In genomic region chr4:103054030-103054429, GRCh38 we compare ENCODE assay signal across 22 cellular contexts. TPM values are rescaled to one million over a fixed set of nuclear protein-coding genes. Genes with fewer than 3 reads are reported as not detected.
DNase-seq lines count a peak whose midpoint lies in the region; ATAC-seq, FAIRE-seq and TF ChIP-seq lines count a peak whose summit lies in the region.
"Had no signal": no experiment of that assay in that cellular context is flagged by ENCODE, and none has a peak within 500 bp of the region (broad histone marks: within the 10 kb centered on the region; RNA-seq: fewer than 3 reads in every experiment).

No MANE protein-coding gene starts in this region.

- H3K9ac ChIP-seq in HepG2 (ENCODE audit: insufficient read depth, low read depth, low read length) (no peak overlapping the region), PC-3 (ENCODE audit: low read length) (no peak overlapping the region)

- TF ChIP-seq CTCF in right atrium auricular region (IDR thresholded peaks at IDR 0.05) (no peak), epithelial cell of esophagus (IDR thresholded peaks at IDR 0.05; ENCODE audit: insufficient read depth, low read depth, low read length, missing control alignments) (no peak), HepG2 (CRISPR knock-in tag; IDR thresholded peaks at IDR 0.05) (no peak), PC-3 (conservative IDR thresholded peaks at IDR 0.05; ENCODE audit: low read depth, low read length) (no peak)

- no peak overlapping the region for H3K4me3 ChIP-seq in right atrium auricular region
- no peak overlapping the region for H3K4me3 ChIP-seq in epithelial cell of esophagus (ENCODE audit: low read length)
- no peak overlapping the region for H3K4me3 ChIP-seq in HepG2 (replicated peaks in 1 of 3; ENCODE audit: insufficient read depth in 1 of 3, low read depth in 2 of 3, low read length in 3 of 3)
- H3K4me3 ChIP-seq in PC-3 (ENCODE audit: low read length), result no peak overlapping the region

- no peaks in the 10 kb centered on the region for H3K9me2 ChIP-seq in PC-3 (replicated peaks; ENCODE audit: low read length)

- in situ Hi-C loops in HepG2 (cut with HindIII; ENCODE audit: extremely low pct_ligation_motif_present, low pct_unique_long_range_greater_than_20kb) (no loop called here), ACHN (cut with HindIII; ENCODE audit: low pct_ligation_motif_present, low pct_unique_long_range_greater_than_20kb, low sequenced_read_pairs) (no loop called here)

- BruUV-seq in HepG2 (replicated peaks; lab: Mats Ljungman, UMichigan), result no TSS peak
- no TSS peak for BruUV-seq in PC-3 (replicated peaks; lab: Mats Ljungman, UMichigan)

- H3K36me3 ChIP-seq in right atrium auricular region (peaks cover 5% of the 10 kb centered on the region), HepG2 (replicated peaks in 1 of 2; ENCODE audit: control insufficient read depth in 1 of 2, insufficient read depth in 2 of 2, low read length in 2 of 2) (peaks cover under 1 to 17% of the 10 kb centered on the region in 2 experiments; a peak in 4 of 5 replicates), PC-3 (ENCODE audit: low read depth, low read length) (no peaks in the 10 kb centered on the region)

- TF ChIP-seq RAD21 in HepG2 (CRISPR knock-in tag; IDR thresholded peaks at IDR 0.05), result no peak

- no peak overlapping the region for H3K27ac ChIP-seq in right atrium auricular region
- no peak overlapping the region for H3K27ac ChIP-seq in HepG2 (ENCODE audit: extremely low read length, insufficient read depth, low read length)
- no peak overlapping the region for H3K27ac ChIP-seq in PC-3 (ENCODE audit: low read length)

- 95% methylated on average over 3 of the region's 3 CpGs for WGBS in HepG2 (ENCODE audit: low lambda C conversion rate)

- H3K4me2 ChIP-seq in HepG2 (ENCODE audit: low read depth, low read length) (no peak overlapping the region), PC-3 (ENCODE audit: low read length) (no peak overlapping the region)

- ATAC-seq in left ventricle myocardium superior (no peak), HepG2 (no peak; the same call in 2 of the 3 replicates), PC-3 (no peak)

- POLR2A ChIA-PET in HepG2 (lab: Yijun Ruan, JAX) (no interaction called here), PC-3 (lab: Charles Lee; ENCODE audit: unreplicated experiment) (no interaction called here)

- H4K20me1 ChIP-seq in HepG2 (ENCODE audit: insufficient read depth, low read length), result no peaks in the 10 kb centered on the region
- H4K20me1 ChIP-seq in PC-3 (ENCODE audit: low read length), result no peaks in the 10 kb centered on the region

- H3K9me3 ChIP-seq in right atrium auricular region (no peaks in the 10 kb centered on the region), HepG2 (ENCODE audit: low read length) (no peaks in the 10 kb centered on the region), PC-3 (ENCODE audit: low read length) (no peaks in the 10 kb centered on the region)
- H3K9me3 ChIP-seq: BE2C had no signal

- H3K79me2 ChIP-seq in HepG2 (ENCODE audit: insufficient read depth, low read length) (no peaks in the 10 kb centered on the region), PC-3 (ENCODE audit: low read length) (no peaks in the 10 kb centered on the region)

- peak; percentile 72 for DNase-seq in right atrium auricular region (ENCODE audit: low spot score)
- no peak for DNase-seq in left ventricle myocardium superior
- DNase-seq in epithelial cell of esophagus (ENCODE audit: low read depth), result peak; percentile 21
- DNase-seq in HepG2 (ENCODE audit: low spot score), result peak; percentile 4
- no peak for DNase-seq in ACHN
- no peak for DNase-seq in inferior parietal cortex (ENCODE audit: extremely low spot score)
- DNase-seq in PC-3, result no peak
- DNase-seq: BE2C, EL, GF-D8, KG1, NCI-H1105, NCI-H146, NCI-H2029, NCI-H345, NCI-H524, NCI-H82 had no signal

- intact Hi-C loops in left ventricle myocardium superior (cut with micrococcal nuclease), result no loop called here
- intact Hi-C loops in HepG2 (cut with micrococcal nuclease; ENCODE audit: unreplicated experiment), result no loop called here
- intact Hi-C loops in PC-3 (cut with micrococcal nuclease), result no loop called here

- H3F3A ChIP-seq in PC-3 (ENCODE audit: low read length, unreplicated experiment), result no peaks in the 10 kb centered on the region

- no peak overlapping the region for H2AFZ ChIP-seq in HepG2 (ENCODE audit: low read length)
- H2AFZ ChIP-seq in PC-3 (ENCODE audit: low read length), result no peak overlapping the region

- CTCF ChIA-PET in HepG2 (lab: Yijun Ruan, JAX; ENCODE audit: low intra/inter-chr PET ratio, low total read pairs), result no interaction called here
- CTCF ChIA-PET in PC-3 (lab: Charles Lee), result no interaction called here

- no peak for TF ChIP-seq POLR2A in HepG2 (IDR thresholded peaks at IDR 0.05; ENCODE audit: insufficient read depth in 1 of 2, low read depth in 2 of 2, low read length in 2 of 2)

- FAIRE-seq in HepG2 (lab: Jason Lieb, UNC), result no peak
- FAIRE-seq: A204.1, D721Med, GM19239, H54, RCC 7860 had no signal

- no peaks in the 10 kb centered on the region for H3K4me1 ChIP-seq in right atrium auricular region
- H3K4me1 ChIP-seq in HepG2 (ENCODE audit: insufficient read depth, low read length), result no peaks in the 10 kb centered on the region
- H3K4me1 ChIP-seq in PC-3 (ENCODE audit: insufficient read depth, low read length), result no peaks in the 10 kb centered on the region
- H3K4me1 ChIP-seq: BE2C had no signal

- H3K27me3 ChIP-seq in right atrium auricular region, result no peaks in the 10 kb centered on the region
- no peaks in the 10 kb centered on the region for H3K27me3 ChIP-seq in HepG2 (ENCODE audit: control insufficient read depth in 1 of 2, insufficient read depth in 2 of 2, low read length in 2 of 2)
- H3K27me3 ChIP-seq in PC-3 (ENCODE audit: low read length), result no peaks in the 10 kb centered on the region
- H3K27me3 ChIP-seq: BE2C had no signal

- TF ChIP-seq EP300 in HepG2 (IDR thresholded peaks at IDR 0.05; ENCODE audit: low read depth in 2 of 2, low read length in 2 of 2), result no peak
- TF ChIP-seq EP300 in HepG2 (CRISPR knock-in tag; IDR thresholded peaks at IDR 0.05; ENCODE audit: borderline replicate concordance), result no peak

RNA-seq across cellular contexts. Expression of gene SLC9B2, which starts 22.5 kb away (rescaled TPM):
- total RNA-seq in right atrium auricular region (1 to 10 TPM; 5.7 to 9.4 TPM), left ventricle myocardium superior (3.3 TPM), HepG2 (2016; rRNA removed; fragmentation: Illumina TruSeq; extraction: Trizol) (38.5 and 38.9 TPM in 2 replicates), PC-3 (2014; rRNA removed) (5.5 and 13.6 TPM in 2 replicates)
- total RNA-seq in HepG2 (2016; cell fraction: cytosol; rRNA removed; fragmentation: Illumina TruSeq; extraction: Trizol; ENCODE audit: low read depth), result 24.3 and 28.5 TPM in 2 replicates
- 35.0 and 37.7 TPM in 2 replicates for total RNA-seq in HepG2 (2016; cell fraction: insoluble cytoplasmic fraction; rRNA removed; fragmentation: Illumina TruSeq; extraction: Trizol)
- total RNA-seq in HepG2 (2016; cell fraction: membrane; rRNA removed; fragmentation: Illumina TruSeq; extraction: Trizol), result 43.9 and 47.9 TPM in 2 replicates
- 39.6 and 40.9 TPM in 2 replicates for total RNA-seq in HepG2 (2016; cell fraction: nucleus; rRNA removed; fragmentation: Illumina TruSeq; extraction: Trizol)
- polyA plus RNA-seq in HepG2 (2011; rRNA removed), result 22.3 and 23.5 TPM in 2 replicates
- polyA plus RNA-seq in HepG2 (2011; cell fraction: cytosol; rRNA removed), result 13.2 and 23.4 TPM in 2 replicates
- polyA plus RNA-seq in HepG2 (2011; cell fraction: nucleus; rRNA removed), result 21.4 and 26.7 TPM in 2 replicates
- polyA plus RNA-seq in HepG2 (2012), result 36.0 and 40.1 TPM in 2 replicates
- polyA plus RNA-seq in HepG2 (2016; cell fraction: cytosol; fragmentation: Illumina TruSeq; extraction: Trizol; ENCODE audit: low read depth), result 30.2 and 35.0 TPM in 2 replicates
- polyA plus RNA-seq in HepG2 (2016; cell fraction: insoluble cytoplasmic fraction; fragmentation: Illumina TruSeq; extraction: Trizol; ENCODE audit: low read depth), result 41.3 and 46.7 TPM in 2 replicates
- polyA plus RNA-seq in HepG2 (2016; cell fraction: membrane; fragmentation: Illumina TruSeq; extraction: Trizol; ENCODE audit: low read depth), result 38.9 and 43.7 TPM in 2 replicates
- 31.1 and 35.8 TPM in 2 replicates for polyA plus RNA-seq in HepG2 (2016; cell fraction: nucleus; fragmentation: Illumina TruSeq; extraction: Trizol; ENCODE audit: insufficient read depth, low read depth)
- polyA minus RNA-seq in HepG2 (2011; rRNA and poly(A)+ RNA removed; ENCODE audit: low replicate concordance), result 9.2 and 46.5 TPM in 2 replicates
- 13.6 and 19.6 TPM in 2 replicates for polyA minus RNA-seq in HepG2 (2011; cell fraction: cytosol; rRNA and poly(A)+ RNA removed)
- polyA minus RNA-seq in HepG2 (2011; cell fraction: nucleus; rRNA and poly(A)+ RNA removed), result 93.9 and 106 TPM in 2 replicates

RNA-seq across cellular contexts. Expression of gene SLC9B1, which starts 34.5 kb away (rescaled TPM):
- 1 to 10 TPM in 1 of 2 donors, not detected in 1; 3.3 TPM for total RNA-seq in right atrium auricular region
- 0.20 TPM for total RNA-seq in left ventricle myocardium superior
- total RNA-seq in HepG2 (2016; rRNA removed; fragmentation: Illumina TruSeq; extraction: Trizol), result 0.20 TPM in 1 of 2 replicates, not detected in the other
- total RNA-seq in HepG2 (2016; cell fraction: cytosol; rRNA removed; fragmentation: Illumina TruSeq; extraction: Trizol; ENCODE audit: low read depth), result 0.71 and 0.81 TPM in 2 replicates
- total RNA-seq in HepG2 (2016; cell fraction: insoluble cytoplasmic fraction; rRNA removed; fragmentation: Illumina TruSeq; extraction: Trizol), result 0.28 TPM in 1 of 2 replicates, not detected in the other
- 0.24 and 0.31 TPM in 2 replicates for total RNA-seq in HepG2 (2016; cell fraction: membrane; rRNA removed; fragmentation: Illumina TruSeq; extraction: Trizol)
- total RNA-seq in HepG2 (2016; cell fraction: nucleus; rRNA removed; fragmentation: Illumina TruSeq; extraction: Trizol), result 0.53 TPM in 1 of 2 replicates, not detected in the other
- 0.17 and 0.18 TPM in 2 replicates for polyA plus RNA-seq in HepG2 (2011; rRNA removed)
- polyA plus RNA-seq in HepG2 (2011; cell fraction: cytosol; rRNA removed), result 0.13 and 0.45 TPM in 2 replicates
- 0.43 TPM in 1 of 2 replicates, not detected in the other for polyA plus RNA-seq in HepG2 (2011; cell fraction: nucleus; rRNA removed)
- polyA plus RNA-seq in HepG2 (2012), result 0.29 and 1.1 TPM in 2 replicates
- 0.20 TPM in 1 of 2 replicates, not detected in the other for polyA plus RNA-seq in HepG2 (2016; cell fraction: cytosol; fragmentation: Illumina TruSeq; extraction: Trizol; ENCODE audit: low read depth)
- polyA plus RNA-seq in HepG2 (2016; cell fraction: insoluble cytoplasmic fraction; fragmentation: Illumina TruSeq; extraction: Trizol; ENCODE audit: low read depth), result not detected in 2 replicates
- not detected in 2 replicates for polyA plus RNA-seq in HepG2 (2016; cell fraction: membrane; fragmentation: Illumina TruSeq; extraction: Trizol; ENCODE audit: low read depth)
- not detected in 2 replicates for polyA plus RNA-seq in HepG2 (2016; cell fraction: nucleus; fragmentation: Illumina TruSeq; extraction: Trizol; ENCODE audit: insufficient read depth, low read depth)
- polyA minus RNA-seq in HepG2 (2011; rRNA and poly(A)+ RNA removed; ENCODE audit: low replicate concordance), result 0.12 TPM in 1 of 2 replicates, not detected in the other
- polyA minus RNA-seq in HepG2 (2011; cell fraction: cytosol; rRNA and poly(A)+ RNA removed), result 1.1 TPM in 1 of 2 replicates, not detected in the other
- polyA minus RNA-seq in HepG2 (2011; cell fraction: nucleus; rRNA and poly(A)+ RNA removed), result 2.6 and 4.0 TPM in 2 replicates
- total RNA-seq in PC-3 (2014; rRNA removed), result not detected in 2 replicates

RNA-seq across cellular contexts. Expression of gene BDH2, which starts 45.6 kb away (rescaled TPM):
- total RNA-seq in right atrium auricular region (10 to 100 TPM; 32.8 to 36.4 TPM), left ventricle myocardium superior (25.6 TPM), HepG2 (2016; rRNA removed; fragmentation: Illumina TruSeq; extraction: Trizol) (46.2 and 61.0 TPM in 2 replicates), PC-3 (2014; rRNA removed) (10.5 and 16.0 TPM in 2 replicates)
- 5.9 and 7.4 TPM in 2 replicates for total RNA-seq in HepG2 (2016; cell fraction: cytosol; rRNA removed; fragmentation: Illumina TruSeq; extraction: Trizol; ENCODE audit: low read depth)
- 43.7 and 65.1 TPM in 2 replicates for total RNA-seq in HepG2 (2016; cell fraction: insoluble cytoplasmic fraction; rRNA removed; fragmentation: Illumina TruSeq; extraction: Trizol)
- total RNA-seq in HepG2 (2016; cell fraction: membrane; rRNA removed; fragmentation: Illumina TruSeq; extraction: Trizol), result 9.9 and 10.2 TPM in 2 replicates
- 25.2 and 26.4 TPM in 2 replicates for total RNA-seq in HepG2 (2016; cell fraction: nucleus; rRNA removed; fragmentation: Illumina TruSeq; extraction: Trizol)
- 29.1 and 34.8 TPM in 2 replicates for polyA plus RNA-seq in HepG2 (2011; rRNA removed)
- polyA plus RNA-seq in HepG2 (2011; cell fraction: cytosol; rRNA removed), result 13.8 and 17.3 TPM in 2 replicates
- polyA plus RNA-seq in HepG2 (2011; cell fraction: nucleus; rRNA removed), result 27.4 and 37.3 TPM in 2 replicates
- polyA plus RNA-seq in HepG2 (2012), result 18.9 and 28.5 TPM in 2 replicates
- polyA plus RNA-seq in HepG2 (2016; cell fraction: cytosol; fragmentation: Illumina TruSeq; extraction: Trizol; ENCODE audit: low read depth), result 4.4 and 4.7 TPM in 2 replicates
- polyA plus RNA-seq in HepG2 (2016; cell fraction: insoluble cytoplasmic fraction; fragmentation: Illumina TruSeq; extraction: Trizol; ENCODE audit: low read depth), result 55.9 and 59.9 TPM in 2 replicates
- 6.3 and 6.9 TPM in 2 replicates for polyA plus RNA-seq in HepG2 (2016; cell fraction: membrane; fragmentation: Illumina TruSeq; extraction: Trizol; ENCODE audit: low read depth)
- polyA plus RNA-seq in HepG2 (2016; cell fraction: nucleus; fragmentation: Illumina TruSeq; extraction: Trizol; ENCODE audit: insufficient read depth, low read depth), result 36.7 and 40.0 TPM in 2 replicates
- 4.5 and 6.4 TPM in 2 replicates for polyA minus RNA-seq in HepG2 (2011; rRNA and poly(A)+ RNA removed; ENCODE audit: low replicate concordance)
- polyA minus RNA-seq in HepG2 (2011; cell fraction: cytosol; rRNA and poly(A)+ RNA removed), result 3.3 and 9.4 TPM in 2 replicates
- 19.2 and 27.6 TPM in 2 replicates for polyA minus RNA-seq in HepG2 (2011; cell fraction: nucleus; rRNA and poly(A)+ RNA removed)

Comparison
In these comparisons a context has a peak if more than half of its experiments do, and no peak if none do; other contexts are left out.
1. DNase-seq: peak in right atrium auricular region (single experiment), epithelial cell of esophagus (single experiment) and HepG2 (single experiment); none in left ventricle myocardium superior (single experiment), ACHN (single experiment), inferior parietal cortex (single experiment) and PC-3 (single experiment).